Comparison of ENCODE assay signal across 9 cellular contexts in genomic region chr4:91064157-91064853, GRCh38.
DNase-seq lines count a peak whose midpoint lies in the region; TF ChIP-seq lines count a peak whose summit lies in the region.
"Had no signal": no experiment of that assay in that cellular context is flagged by ENCODE, and none has a peak within 500 bp of the region (broad histone marks: within the 10 kb centered on the region; RNA-seq: fewer than 3 reads in every experiment).

No MANE protein-coding gene starts in this region.

- no peaks in the 10 kb centered on the region for H3K27me3 Mint-ChIP-seq in endothelial cell (ENCODE audit: unreplicated experiment)

- no peaks in the 10 kb centered on the region for H3K9me3 Mint-ChIP-seq in endothelial cell (ENCODE audit: unreplicated experiment)

- TF ChIP-seq CTCF in endothelial cell (IDR thresholded peaks at IDR 0.05; ENCODE audit: unreplicated experiment) (no peak), osteoblast (IDR thresholded peaks at IDR 0.05; ENCODE audit: extremely low read depth, low read depth, low read length) (no peak)

- H3K9me3 ChIP-seq in HUES48 (ENCODE audit: control insufficient read depth, insufficient read depth, low read length) (no peaks in the 10 kb centered on the region), osteoblast (ENCODE audit: low read depth, low read length) (no peaks in the 10 kb centered on the region)

- peaks cover 8% of the 10 kb centered on the region for H3K4me1 Mint-ChIP-seq in endothelial cell (ENCODE audit: unreplicated experiment)

- H3K27ac Mint-ChIP-seq in endothelial cell (ENCODE audit: unreplicated experiment) = no peak overlapping the region

- H3K79me2 ChIP-seq in osteoblast (ENCODE audit: insufficient read depth, low read length) = no peaks in the 10 kb centered on the region

- H3K27ac ChIP-seq in HUES48 (ENCODE audit: low read depth, low read length) = peak overlapping the region; percentile 73
- H3K27ac ChIP-seq in osteoblast (ENCODE audit: low read depth, low read length) = no peak overlapping the region

- no peaks in the 10 kb centered on the region for H3K36me3 Mint-ChIP-seq in endothelial cell (ENCODE audit: low read depth, unreplicated experiment)

- H2AFZ ChIP-seq in osteoblast (ENCODE audit: low read length) = no peak overlapping the region

- H3K9ac ChIP-seq in HUES48 (ENCODE audit: low read depth, low read length) = no peak overlapping the region

- H3K4me1 ChIP-seq in HUES48 (ENCODE audit: control insufficient read depth, insufficient read depth, low read length) (peaks cover 9% of the 10 kb centered on the region), osteoblast (ENCODE audit: insufficient read depth, low read length) (no peaks in the 10 kb centered on the region)

- H3K36me3 ChIP-seq in HUES48 (ENCODE audit: control insufficient read depth, insufficient read depth, low read length) (no peaks in the 10 kb centered on the region), osteoblast (ENCODE audit: insufficient read depth, low read length) (no peaks in the 10 kb centered on the region)

- H3K4me3 Mint-ChIP-seq in endothelial cell (ENCODE audit: unreplicated experiment) = no peak overlapping the region

- DNase-seq in NCI-H524 treated with DMSO at 0.1 percent for 48 hours (lab: John Stamatoyannopoulos, UW) (peak; percentile 78), endothelial cell (ENCODE audit: low spot score) (peak; percentile 6), retina (peak; percentile 74), osteoblast (ENCODE audit: insufficient read length, low spot score, missing footprints) (no peak), GM19240 (ENCODE audit: insufficient read length, low spot score) (no peak)
- no peak for DNase-seq in activated naive CD4-positive, alpha-beta T cell treated with Interleukin-2 at 50 U/mL for 16 hours
- no peak for DNase-seq in activated T-cell treated with anti-CD3 and anti-CD28 coated beads, Interleukin-2, amount 50 U/mL, for 48 hours
- DNase-seq: activated effector memory CD4-positive, alpha-beta T cell treated with Interleukin-2 at 50 U/mL for 16 hours had no signal

- H3K4me2 ChIP-seq in osteoblast (ENCODE audit: insufficient read depth, low read length) = no peak overlapping the region

- H3K27me3 ChIP-seq in HUES48 (ENCODE audit: control insufficient read depth, insufficient read depth, low read length) (no peaks in the 10 kb centered on the region), osteoblast (ENCODE audit: insufficient read depth, low read length) (no peaks in the 10 kb centered on the region)

- H4K20me1 ChIP-seq in osteoblast (ENCODE audit: insufficient read depth, low read length) = no peaks in the 10 kb centered on the region

- H3K4me3 ChIP-seq in HUES48 (ENCODE audit: low read depth, low read length) = no peak overlapping the region
- no peak overlapping the region for H3K4me3 ChIP-seq in osteoblast (ENCODE audit: insufficient read depth, low read length)

Comparison
In these comparisons a context has a peak if more than half of its experiments do, and no peak if none do; other contexts are left out.
1. DNase-seq: peak in NCI-H524 treated with DMSO at 0.1 percent for 48 hours (single experiment), endothelial cell (single experiment) and retina (single experiment); none in activated naive CD4-positive, alpha-beta T cell treated with Interleukin-2 at 50 U/mL for 16 hours (single experiment), osteoblast (single experiment), GM19240 (single experiment) and activated T-cell treated with anti-CD3 and anti-CD28 coated beads, Interleukin-2, amount 50 U/mL, for 48 hours (0 of 2).